Comparison of ENCODE assay signal across 16 cellular contexts in the genomic region with DNA sequence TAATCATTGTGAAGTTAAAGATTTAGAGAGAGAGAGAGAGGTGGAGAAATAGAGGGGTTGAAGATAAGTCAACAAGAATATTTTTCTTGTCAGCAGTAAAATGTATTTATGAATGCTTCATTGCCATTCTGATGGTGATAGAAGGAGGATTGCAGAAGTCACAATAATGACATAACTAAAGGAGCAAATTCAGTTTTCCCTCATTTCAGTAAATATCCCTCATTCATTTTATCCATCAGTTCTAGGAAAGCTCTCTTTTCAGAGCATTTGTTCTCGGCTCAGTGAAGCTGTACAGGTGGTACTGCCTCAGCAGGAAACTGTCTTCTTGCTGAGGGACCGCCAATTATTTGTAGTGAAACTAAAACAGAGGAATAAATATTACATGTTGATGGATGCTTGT.
DNase-seq lines count a peak whose midpoint lies in the region; ATAC-seq and TF ChIP-seq lines count a peak whose summit lies in the region.
"Had no signal": no experiment of that assay in that cellular context is flagged by ENCODE, and none has a peak within 500 bp of the region (broad histone marks: within the 10 kb centered on the region; RNA-seq: fewer than 3 reads in every experiment).

No MANE protein-coding gene starts in this region.

- H2AK5ac ChIP-seq in H9 (ENCODE audit: insufficient read length, low read length) (no peak overlapping the region), neuronal stem cell (ENCODE audit: low read depth, low read length) (no peak overlapping the region)

- H3K23me2 ChIP-seq in H9 (ENCODE audit: insufficient read length, low read depth, low read length, poor library complexity, severe bottlenecking) = no peaks in the 10 kb centered on the region

- H3K27ac Mint-ChIP-seq in H9 (peak overlapping the region in 1 of 3 experiments; percentile 12; a peak in 1 of 7 replicates), activated B cell treated with CpG ODN at 0.5 μM for 24 hours (peak overlapping the region; percentile 42)
- H3K27ac Mint-ChIP-seq: CD4-positive, alpha-beta memory T cell; IgD-negative memory B cell had no signal

- no peak overlapping the region for H2BK120ac ChIP-seq in H9 (ENCODE audit: low read depth, low read length, poor library complexity, severe bottlenecking)
- no peak overlapping the region for H2BK120ac ChIP-seq in neuronal stem cell (ENCODE audit: low read depth, low read length)

- ATAC-seq in activated B cell treated with CpG ODN at 0.5 μM for 24 hours (ENCODE audit: low read depth) (no peak), thoracic aorta (ENCODE audit: insufficient number of reproducible peaks, low FRiP score, low read depth) (no peak)
- ATAC-seq: GM23338 had no signal

- H3K4me2 ChIP-seq in H9 (ENCODE audit: insufficient read depth, insufficient read length, low read length) (no peak overlapping the region), neuronal stem cell (ENCODE audit: insufficient read depth, low read length, poor library complexity, severe bottlenecking) (no peak overlapping the region)
- H3K4me2 ChIP-seq: GM23338 had no signal

- H3K9ac ChIP-seq in H9 (ENCODE audit: extremely low read depth, insufficient read length, low read length) (no peak overlapping the region), neuronal stem cell (ENCODE audit: low read depth, low read length, poor library complexity) (no peak overlapping the region)

- CTCF ChIA-PET in activated B cell treated with CpG ODN at 0.5 μM for 24 hours (lab: Charles Lee) = no interaction called here

- POLR2A ChIA-PET in activated B cell treated with CpG ODN at 0.5 μM for 24 hours (lab: Charles Lee) = interaction anchor here (1.1 to 1.8 kb wide), 2 partner anchors 385 to 839 kb away, joined by 4 to 6 read pairs; no protein-coding TSS in a partner anchor

- no peaks in the 10 kb centered on the region for H4K20me1 ChIP-seq in H9 (ENCODE audit: control insufficient read depth, insufficient read depth, insufficient read length)

- H3K23ac ChIP-seq in H9 (ENCODE audit: insufficient read length, low read depth, low read length) = no peak overlapping the region
- no peak overlapping the region for H3K23ac ChIP-seq in neuronal stem cell (ENCODE audit: low read depth, low read length, poor library complexity)

- H3K4me3 ChIP-seq in neuronal stem cell (ENCODE audit: low read length in 2 of 2) (no peak overlapping the region), thoracic aorta (peak overlapping the region; percentile 16)
- H3K4me3 ChIP-seq: GM23338, HAP-1 had no signal

- TF ChIP-seq CTCF in H9 (conservative IDR thresholded peaks at IDR 0.05) = no peak
- TF ChIP-seq CTCF in activated B cell treated with CpG ODN at 0.5 μM for 24 hours (IDR thresholded peaks at IDR 0.05) = no peak
- TF ChIP-seq CTCF in thoracic aorta (IDR thresholded peaks at IDR 0.05) = no peak

- H3K9me3 Mint-ChIP-seq in H9 (no peaks in the 10 kb centered on the region), activated B cell treated with CpG ODN at 0.5 μM for 24 hours (no peaks in the 10 kb centered on the region)
- H3K9me3 Mint-ChIP-seq: GM23338, IgD-negative memory B cell had no signal

- no peak for DNase-seq in H9
- no peak for DNase-seq in activated B cell treated with CpG ODN at 0.5 μM for 24 hours
- no peak for DNase-seq in neuronal stem cell (ENCODE audit: low spot score)
- no peak for DNase-seq in thoracic aorta (ENCODE audit: low spot score)
- no peak for DNase-seq in NCI-H1436 treated with DMSO at 0.1 percent for 48 hours (lab: John Stamatoyannopoulos, UW)
- no peak for DNase-seq in NCI-H82 (lab: John Stamatoyannopoulos, UW)
- DNase-seq in H4 (ENCODE audit: low spot score) = no peak
- DNase-seq: BE2C; CD4-positive, alpha-beta memory T cell; DMS153; DMS79 treated with DMSO at 0.1 percent for 48 hours; EL had no signal

- H4K91ac ChIP-seq in H9 (ENCODE audit: insufficient read length, low read depth, low read length) = no peak overlapping the region
- no peak overlapping the region for H4K91ac ChIP-seq in neuronal stem cell (ENCODE audit: low read depth, low read length, poor library complexity)

- no peak overlapping the region for H4K5ac ChIP-seq in H9 (ENCODE audit: insufficient read length, low read depth, low read length)

- H3K79me2 ChIP-seq in H9 (ENCODE audit: insufficient read depth, low read length) = no peaks in the 10 kb centered on the region

- H3K36me3 ChIP-seq in neuronal stem cell (replicated peaks in 1 of 2; ENCODE audit: control insufficient read depth in 2 of 2, insufficient read depth in 2 of 2, low read length in 2 of 2) (no peaks in the 10 kb centered on the region), thoracic aorta (no peaks in the 10 kb centered on the region)
- H3K36me3 ChIP-seq: BE2C, HAP-1 had no signal

- H3K79me1 ChIP-seq in H9 (ENCODE audit: insufficient read depth, low read depth, low read length, poor library complexity, severe bottlenecking) (no peaks in the 10 kb centered on the region), neuronal stem cell (ENCODE audit: low read depth, low read length) (no peaks in the 10 kb centered on the region)

- H3K4me3 Mint-ChIP-seq in H9 (no peak overlapping the region), activated B cell treated with CpG ODN at 0.5 μM for 24 hours (peak overlapping the region; percentile 9)
- H3K4me3 Mint-ChIP-seq: CD4-positive, alpha-beta memory T cell; GM23338 had no signal

- H3K27me3 ChIP-seq in H9 (ENCODE audit: insufficient read depth, low read length) (no peaks in the 10 kb centered on the region), neuronal stem cell (ENCODE audit: control insufficient read depth in 3 of 3, insufficient read depth in 3 of 3, low read depth in 1 of 3, low read length in 3 of 3) (no peaks in the 10 kb centered on the region), thoracic aorta (replicated peaks; ENCODE audit: insufficient read depth) (no peaks in the 10 kb centered on the region)

- no peak overlapping the region for H3T11ph ChIP-seq in H9 (ENCODE audit: low read length)

- H2BK15ac ChIP-seq in H9 (ENCODE audit: low read depth, low read length) (no peak overlapping the region), neuronal stem cell (ENCODE audit: low read length) (no peak overlapping the region)

- no peak overlapping the region for H2BK5ac ChIP-seq in H9 (ENCODE audit: insufficient read length, low read length)
- H2BK5ac ChIP-seq in neuronal stem cell (ENCODE audit: low read length) = no peak overlapping the region

- H3K36me3 Mint-ChIP-seq in H9 (ENCODE audit: insufficient read depth in 1 of 3, low read depth in 3 of 3) (no peaks in the 10 kb centered on the region), activated B cell treated with CpG ODN at 0.5 μM for 24 hours (ENCODE audit: low read depth) (no peaks in the 10 kb centered on the region)
- H3K36me3 Mint-ChIP-seq: CD4-positive, alpha-beta memory T cell; IgD-negative memory B cell had no signal

- H3K4ac ChIP-seq in H9 (ENCODE audit: low read depth, low read length) (no peak overlapping the region), neuronal stem cell (ENCODE audit: low read length) (no peak overlapping the region)

- H3K4me1 Mint-ChIP-seq in H9 (peaks cover 15 to 18% of the 10 kb centered on the region in 2 experiments), activated B cell treated with CpG ODN at 0.5 μM for 24 hours (peaks cover 29% of the 10 kb centered on the region)
- H3K4me1 Mint-ChIP-seq: CD4-positive, alpha-beta memory T cell had no signal

- H2BK12ac ChIP-seq in H9 (ENCODE audit: insufficient read length, low read depth, low read length) (no peak overlapping the region), neuronal stem cell (ENCODE audit: low read length) (no peak overlapping the region)

- peak overlapping the region; percentile 45 for H2BK20ac ChIP-seq in H9 (ENCODE audit: low read depth, low read length, poor library complexity, severe bottlenecking)

- intact Hi-C loops in activated B cell treated with CpG ODN at 0.5 μM for 24 hours (cut with micrococcal nuclease) = loop anchor here (2.0 kb wide), 1 partner anchor 845 kb away; a partner anchor contains a TSS

- H3K14ac ChIP-seq in H9 (ENCODE audit: insufficient read depth, low read length) (no peak overlapping the region), neuronal stem cell (ENCODE audit: low read length) (no peak overlapping the region)

- H3K4me1 ChIP-seq in H9 (ENCODE audit: insufficient read depth, low read length) (no peaks in the 10 kb centered on the region), neuronal stem cell (ENCODE audit: control insufficient read depth in 2 of 2, insufficient read depth in 1 of 2, low read depth in 1 of 2, low read length in 2 of 2) (peaks cover 0 to 6% of the 10 kb centered on the region in 2 donors), thoracic aorta (ENCODE audit: control insufficient read depth in 1 of 2, low read depth in 2 of 2) (peaks cover 4 to 15% of the 10 kb centered on the region in 2 donors)
- H3K4me1 ChIP-seq: BE2C, HAP-1 had no signal

- H4K8ac ChIP-seq in H9 (replicated peaks; ENCODE audit: insufficient read length, low read depth, low read length) (no peak overlapping the region), neuronal stem cell (ENCODE audit: low read depth, low read length) (no peak overlapping the region)

- H3K9me3 ChIP-seq in H9 (ENCODE audit: control insufficient read depth, low read depth, low read length) (no peaks in the 10 kb centered on the region), neuronal stem cell (replicated peaks in 1 of 2; ENCODE audit: control insufficient read depth in 2 of 2, insufficient read depth in 1 of 2, low read depth in 1 of 2, low read length in 2 of 2) (no peaks in the 10 kb centered on the region), thoracic aorta (no peaks in the 10 kb centered on the region)
- H3K9me3 ChIP-seq: BE2C, HAP-1 had no signal

- no peaks in the 10 kb centered on the region for H3K27me3 Mint-ChIP-seq in H9 (ENCODE audit: low read depth)
- no peaks in the 10 kb centered on the region for H3K27me3 Mint-ChIP-seq in activated B cell treated with CpG ODN at 0.5 μM for 24 hours
- H3K27me3 Mint-ChIP-seq: CD4-positive, alpha-beta memory T cell had no signal

- no CpG with 5 or more reads among the region's 2 CpGs for WGBS in H9 (ENCODE audit: extremely low coverage, insufficient read length, low lambda C conversion rate)
- WGBS in neuronal stem cell (ENCODE audit: extremely low coverage in 2 of 2, insufficient read length in 2 of 2, insufficient replicate concordance in 1 of 2), 2 donors = no CpG with 5 or more reads among the region's 2 CpGs

- H2AFZ ChIP-seq in H9 (ENCODE audit: low read length) (no peak overlapping the region), neuronal stem cell (ENCODE audit: low read length) (peak overlapping the region; percentile 10)
- H2AFZ ChIP-seq: GM23338 had no signal

- H3K56ac ChIP-seq in H9 (ENCODE audit: insufficient read length, low read depth, low read length) = no peak overlapping the region

- H3K18ac ChIP-seq in H9 (ENCODE audit: insufficient read length, low read depth, low read length) (no peak overlapping the region), neuronal stem cell (ENCODE audit: low read length) (no peak overlapping the region)

- H3K27ac ChIP-seq in H9 (ENCODE audit: insufficient read length, low read depth, low read length) = no peak overlapping the region
- H3K27ac ChIP-seq in neuronal stem cell (replicated peaks; ENCODE audit: low read length) = no peak overlapping the region
- H3K27ac ChIP-seq in thoracic aorta = no peak overlapping the region
- H3K27ac ChIP-seq: C4-2B had no signal
